Comparison of ENCODE assay signal across 15 cellular contexts in the genomic region with DNA sequence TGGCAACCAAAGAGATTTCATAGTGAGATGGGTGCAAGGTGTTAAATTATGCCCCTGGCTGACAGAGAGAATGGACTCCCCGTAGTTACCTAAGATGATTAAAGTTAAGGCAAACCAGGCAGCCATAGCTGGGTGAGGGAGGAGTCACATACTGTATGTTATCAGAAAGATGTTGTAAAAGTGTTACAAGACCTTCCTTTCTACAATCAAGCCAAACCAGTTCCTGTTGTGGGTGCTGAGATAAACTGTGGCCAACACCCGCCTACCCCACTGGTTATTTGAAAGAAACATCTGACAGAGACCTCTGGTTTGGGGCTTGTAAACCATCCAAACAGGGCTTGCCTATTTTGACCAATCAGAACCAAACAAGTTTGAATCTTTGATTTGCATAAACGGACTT.
"Had no signal": no experiment of that assay in that cellular context is flagged by ENCODE, and none has a peak within 500 bp of the region (broad histone marks: within the 10 kb centered on the region; RNA-seq: fewer than 3 reads in every experiment).

No MANE protein-coding gene starts in this region.

- H3K27me3 ChIP-seq: ascending aorta, breast epithelium, gastroesophageal sphincter, heart right ventricle, uterus had no signal

- H3K27ac Mint-ChIP-seq: activated T-helper 17 cell treated with anti-CD3 and anti-CD28 coated beads, Interleukin-2, amount 50 U/mL, for 72 hours; effector memory CD8-positive, alpha-beta T cell; naive thymus-derived CD4-positive, alpha-beta T cell; stimulated activated effector memory CD8-positive, alpha-beta T cell treated with anti-CD3 and anti-CD28 coated beads, Interleukin-12 subunit alpha, Interleukin-12 subunit beta, amount 100 ng/mL, for 72 hours; T-helper 17 cell had no signal

- H3K4me3 ChIP-seq: ascending aorta, breast epithelium, gastroesophageal sphincter, heart right ventricle, uterus had no signal

- H3K4me3 Mint-ChIP-seq: activated T-helper 17 cell treated with anti-CD3 and anti-CD28 coated beads, Interleukin-2, amount 50 U/mL, for 72 hours; effector memory CD8-positive, alpha-beta T cell; naive thymus-derived CD4-positive, alpha-beta T cell; stimulated activated effector memory CD8-positive, alpha-beta T cell treated with anti-CD3 and anti-CD28 coated beads, Interleukin-12 subunit alpha, Interleukin-12 subunit beta, amount 100 ng/mL, for 72 hours; T-helper 17 cell had no signal

- H3K36me3 Mint-ChIP-seq: naive thymus-derived CD4-positive, alpha-beta T cell; stimulated activated effector memory CD8-positive, alpha-beta T cell treated with anti-CD3 and anti-CD28 coated beads, Interleukin-12 subunit alpha, Interleukin-12 subunit beta, amount 100 ng/mL, for 72 hours had no signal

- H3K27ac ChIP-seq: ascending aorta, breast epithelium, gastroesophageal sphincter, heart right ventricle, uterus had no signal

- H3K36me3 ChIP-seq: ascending aorta, breast epithelium, gastroesophageal sphincter, heart right ventricle, uterus had no signal

- DNase-seq: activated naive CD4-positive, alpha-beta T cell treated with Interleukin-2 at 50 U/mL for 16 hours; activated T-cell treated with anti-CD3 and anti-CD28 coated beads for 4 hours; dermis blood vessel endothelial cell; effector memory CD8-positive, alpha-beta T cell; heart right ventricle; naive thymus-derived CD4-positive, alpha-beta T cell; retina; T-helper 17 cell; uterus had no signal

- H3K9me3 ChIP-seq: ascending aorta, breast epithelium, gastroesophageal sphincter, heart right ventricle, uterus had no signal

- H3K27me3 Mint-ChIP-seq: activated T-helper 17 cell treated with anti-CD3 and anti-CD28 coated beads, Interleukin-2, amount 50 U/mL, for 72 hours; effector memory CD8-positive, alpha-beta T cell; naive thymus-derived CD4-positive, alpha-beta T cell; T-helper 17 cell had no signal

- H3K4me1 Mint-ChIP-seq: activated T-helper 17 cell treated with anti-CD3 and anti-CD28 coated beads, Interleukin-2, amount 50 U/mL, for 72 hours; naive thymus-derived CD4-positive, alpha-beta T cell; stimulated activated effector memory CD8-positive, alpha-beta T cell treated with anti-CD3 and anti-CD28 coated beads, Interleukin-12 subunit alpha, Interleukin-12 subunit beta, amount 100 ng/mL, for 72 hours; T-helper 17 cell had no signal

- H3K4me1 ChIP-seq: ascending aorta, breast epithelium, gastroesophageal sphincter, heart right ventricle, uterus had no signal

- ATAC-seq: activated T-helper 17 cell treated with anti-CD3 and anti-CD28 coated beads, Interleukin-2, amount 50 U/mL, for 72 hours; effector memory CD8-positive, alpha-beta T cell; gastroesophageal sphincter; heart right ventricle; left lobe of liver; naive thymus-derived CD4-positive, alpha-beta T cell; stimulated activated effector memory CD8-positive, alpha-beta T cell treated with anti-CD3 and anti-CD28 coated beads, Interleukin-12 subunit alpha, Interleukin-12 subunit beta, amount 100 ng/mL, for 72 hours; T-helper 17 cell had no signal
